Comparison of ENCODE assay signal across 25 cellular contexts in the genomic region with DNA sequence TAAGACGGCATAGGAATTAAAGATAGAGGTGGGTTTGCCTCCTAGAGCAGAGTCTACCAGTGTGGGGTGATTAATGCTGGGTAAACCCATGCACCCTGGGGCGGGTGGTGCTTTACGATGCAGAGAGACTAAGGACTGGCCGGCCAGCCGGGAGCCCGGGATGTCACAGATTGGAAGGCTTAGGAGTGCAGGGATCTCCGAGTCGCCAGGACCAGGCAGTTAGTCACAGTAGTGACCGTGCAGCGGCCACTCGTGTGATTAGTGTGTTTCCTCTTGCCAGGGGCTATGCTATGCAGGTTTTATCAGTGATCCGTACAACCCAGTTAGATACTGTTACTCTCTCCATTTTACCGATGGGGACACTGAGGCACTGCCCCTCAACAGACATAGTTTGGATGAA. TPM values are rescaled to one million over a fixed set of nuclear protein-coding genes. Genes with fewer than 3 reads are reported as not detected.
DNase-seq lines count a peak whose midpoint lies in the region; ATAC-seq, FAIRE-seq and TF ChIP-seq lines count a peak whose summit lies in the region.
"Had no signal": no experiment of that assay in that cellular context is flagged by ENCODE, and none has a peak within 500 bp of the region (broad histone marks: within the 10 kb centered on the region; RNA-seq: fewer than 3 reads in every experiment).

No MANE protein-coding gene starts in this region.

- no peak for TF ChIP-seq RAD21 in A549 (conservative IDR thresholded peaks at IDR 0.05 in 1 of 2, IDR thresholded peaks at IDR 0.05 in 1 of 2)

- no peak for TF ChIP-seq EP300 in A549 (IDR thresholded peaks at IDR 0.05)

- ATAC-seq in A549, result no peak
- no peak for ATAC-seq in GM21390 (IDR thresholded peaks at IDR 0.05; ENCODE audit: unreplicated experiment)
- ATAC-seq: GM23338, PC-3 had no signal

- peak overlapping the region; percentile 82 for H3K27ac Mint-ChIP-seq in dendritic cell treated with granulocyte-macrophage colony-stimulating factor and Interleukin-4, amounts not matched to agents 40 ng/mL and 50 ng/mL, for 4 days
- peak overlapping the region; percentile 32 for H3K27ac Mint-ChIP-seq in neural crest cell (ENCODE audit: unreplicated experiment)
- H3K27ac Mint-ChIP-seq: B cell had no signal

- peak overlapping the region in 1 of 11 experiments; percentile 60; a peak in 1 of 22 replicates for H3K9ac ChIP-seq in BLaER1 treated with 17β-estradiol and CSF1 and Interleukin-3, amounts not matched to agents 10 nM and 100 nM
- H3K9ac ChIP-seq: SK-N-SH had no signal

- CTCF ChIA-PET in A549 (lab: Yijun Ruan, JAX), result interaction anchor here (0.8 to 1.0 kb wide), 2 partner anchors 10 to 15 kb away, joined by 3 to 4 read pairs; no protein-coding TSS in a partner anchor

- peaks cover 91 to 100% (median 98%) of the 10 kb centered on the region in 11 experiments for H4K20me1 ChIP-seq in BLaER1 treated with 17β-estradiol and CSF1 and Interleukin-3, amounts not matched to agents 10 nM and 100 nM

- intact Hi-C loops in dendritic cell treated with granulocyte-macrophage colony-stimulating factor and Interleukin-4, amounts not matched to agents 40 ng/mL and 50 ng/mL, for 4 days (cut with micrococcal nuclease), result no loop called here

- H3K36me3 ChIP-seq in BLaER1 treated with 17β-estradiol and CSF1 and Interleukin-3, amounts not matched to agents 10 nM and 100 nM, result peaks cover 29 to 92% (median 66%) of the 10 kb centered on the region in 11 experiments

- H3K4me1 ChIP-seq in A549, result peaks cover 100% of the 10 kb centered on the region
- peaks cover 82 to 100% (median 95%) of the 10 kb centered on the region in 10 experiments for H3K4me1 ChIP-seq in BLaER1 treated with 17β-estradiol and CSF1 and Interleukin-3, amounts not matched to agents 10 nM and 100 nM

- H3K4me3 ChIP-seq in A549, result no peak overlapping the region
- no peak overlapping the region for H3K4me3 ChIP-seq in BLaER1 treated with 17β-estradiol and CSF1 and Interleukin-3, amounts not matched to agents 10 nM and 100 nM
- H3K4me3 ChIP-seq: GM23338, MG63 had no signal

- peaks cover 100% of the 10 kb centered on the region for H3K4me1 Mint-ChIP-seq in dendritic cell treated with granulocyte-macrophage colony-stimulating factor and Interleukin-4, amounts not matched to agents 40 ng/mL and 50 ng/mL, for 4 days (ENCODE audit: low read depth)
- peaks cover 56% of the 10 kb centered on the region for H3K4me1 Mint-ChIP-seq in neural crest cell

- H3K9me3 ChIP-seq in A549, result no peaks in the 10 kb centered on the region
- H3K9me3 ChIP-seq in BLaER1 treated with 17β-estradiol and CSF1 and Interleukin-3, amounts not matched to agents 10 nM and 100 nM (replicated peaks in 1 of 11), result peaks cover 6 to 16% (median 14%) of the 10 kb centered on the region in 11 experiments; a peak in 20 of 22 replicates
- H3K9me3 ChIP-seq: MG63, SK-N-SH had no signal

- DNase-seq in A549 (ENCODE audit: low read depth in 1 of 2, low spot score in 1 of 2) (no peak), neural crest cell (ENCODE audit: low read depth, low spot score) (no peak), EL (no peak), retina (no peak)
- DNase-seq in activated CD4-positive, alpha-beta T cell treated with anti-CD3 and anti-CD28 coated beads, Interleukin-2, amount 50 U/mL, for 48 hours, result no peak
- DNase-seq: CD4-positive, alpha-beta T cell; DMS53; H9; IMR-90; KG1; MG63; NCI-H1105 treated with DMSO at 0.1 percent for 48 hours; NCI-H146; NCI-H1930; NCI-H2107; NCI-H82; NK-92 treated with Interleukin-12 subunit alpha and Interleukin-12 subunit beta, amount 100 ng/mL, for 24 hours; PC-3; SK-N-SH had no signal

- H3K27me3 Mint-ChIP-seq in dendritic cell treated with granulocyte-macrophage colony-stimulating factor and Interleukin-4, amounts not matched to agents 40 ng/mL and 50 ng/mL, for 4 days, result no peaks in the 10 kb centered on the region
- H3K27me3 Mint-ChIP-seq in neural crest cell (ENCODE audit: low read depth), result no peaks in the 10 kb centered on the region
- H3K27me3 Mint-ChIP-seq: B cell; CD4-positive, alpha-beta T cell had no signal

- TF ChIP-seq POLR2A in A549 (IDR thresholded peaks at IDR 0.05; ENCODE audit: low read length), result no peak

- POLR2A ChIA-PET in A549 (lab: Yijun Ruan, JAX), result no interaction called here

- TF ChIP-seq CTCF in A549 (IDR thresholded peaks at IDR 0.05) (no peak), neural crest cell (conservative IDR thresholded peaks at IDR 0.05) (no peak)

- 85% methylated on average over 13 of the region's 13 CpGs for WGBS in A549 (ENCODE audit: missing lambda C conversion rate)

- H3K27ac ChIP-seq in A549, result peak overlapping the region; percentile 84 to 99; a peak in 5 of 6 replicates
- H3K27ac ChIP-seq in BLaER1 treated with 17β-estradiol and CSF1 and Interleukin-3, amounts not matched to agents 10 nM and 100 nM, result peak overlapping the region in 7 of 11 experiments; percentile 42 to 76 (median 65); a peak in 9 of 22 replicates

- H3K4me2 ChIP-seq in A549, result peak overlapping the region; percentile 95
- peak overlapping the region; percentile 44 to 99 (median 86); a peak in 21 of 22 replicates for H3K4me2 ChIP-seq in BLaER1 treated with 17β-estradiol and CSF1 and Interleukin-3, amounts not matched to agents 10 nM and 100 nM
- H3K4me2 ChIP-seq: GM23338, SK-N-SH had no signal

- H3K9me3 Mint-ChIP-seq in dendritic cell treated with granulocyte-macrophage colony-stimulating factor and Interleukin-4, amounts not matched to agents 40 ng/mL and 50 ng/mL, for 4 days, result no peaks in the 10 kb centered on the region
- no peaks in the 10 kb centered on the region for H3K9me3 Mint-ChIP-seq in neural crest cell
- H3K9me3 Mint-ChIP-seq: CD4-positive, alpha-beta T cell; GM23338; H9 had no signal

- H3K36me3 Mint-ChIP-seq in dendritic cell treated with granulocyte-macrophage colony-stimulating factor and Interleukin-4, amounts not matched to agents 40 ng/mL and 50 ng/mL, for 4 days (ENCODE audit: low read depth), result peaks cover 81% of the 10 kb centered on the region
- peaks cover 8% of the 10 kb centered on the region for H3K36me3 Mint-ChIP-seq in neural crest cell (ENCODE audit: low read depth)

- no peaks in the 10 kb centered on the region for H3K27me3 ChIP-seq in BLaER1 treated with 17β-estradiol and CSF1 and Interleukin-3, amounts not matched to agents 10 nM and 100 nM
- H3K27me3 ChIP-seq: MG63 had no signal

- no peak for FAIRE-seq in A549 (lab: Jason Lieb, UNC)
- FAIRE-seq: G401.6 had no signal

- H3K4me3 Mint-ChIP-seq in dendritic cell treated with granulocyte-macrophage colony-stimulating factor and Interleukin-4, amounts not matched to agents 40 ng/mL and 50 ng/mL, for 4 days, result no peak overlapping the region
- H3K4me3 Mint-ChIP-seq in neural crest cell, result no peak overlapping the region
- H3K4me3 Mint-ChIP-seq: B cell; CD4-positive, alpha-beta T cell; GM23338; H9 had no signal

TF ChIP-seq in A549, 52 proteins besides CTCF, POLR2A, EP300 and RAD21 (continues in another document):
- TF ChIP-seq PHF8 (IDR thresholded peaks at IDR 0.05; ENCODE audit: borderline replicate concordance, low read depth) (no peak), RFX5 (IDR thresholded peaks at IDR 0.05) (no peak), EHMT2 (IDR thresholded peaks at IDR 0.05; ENCODE audit: low read depth) (no peak), ESRRA (IDR thresholded peaks at IDR 0.05; ENCODE audit: borderline replicate concordance, low read length) (no peak), TP53 (CRISPR knock-in tag; IDR thresholded peaks at IDR 0.05) (no peak), NFE2L2 (conservative IDR thresholded peaks at IDR 0.05; ENCODE audit: low read length) (no peak), KDM5A (IDR thresholded peaks at IDR 0.05) (no peak), ZNF302 (CRISPR knock-in tag; IDR thresholded peaks at IDR 0.05) (no peak), HDAC2 (IDR thresholded peaks at IDR 0.05) (no peak), CBX2 (IDR thresholded peaks at IDR 0.05; ENCODE audit: borderline replicate concordance, low read depth) (no peak), RARB (CRISPR knock-in tag; IDR thresholded peaks at IDR 0.05) (no peak)
- TF ChIP-seq, protein P1, sequence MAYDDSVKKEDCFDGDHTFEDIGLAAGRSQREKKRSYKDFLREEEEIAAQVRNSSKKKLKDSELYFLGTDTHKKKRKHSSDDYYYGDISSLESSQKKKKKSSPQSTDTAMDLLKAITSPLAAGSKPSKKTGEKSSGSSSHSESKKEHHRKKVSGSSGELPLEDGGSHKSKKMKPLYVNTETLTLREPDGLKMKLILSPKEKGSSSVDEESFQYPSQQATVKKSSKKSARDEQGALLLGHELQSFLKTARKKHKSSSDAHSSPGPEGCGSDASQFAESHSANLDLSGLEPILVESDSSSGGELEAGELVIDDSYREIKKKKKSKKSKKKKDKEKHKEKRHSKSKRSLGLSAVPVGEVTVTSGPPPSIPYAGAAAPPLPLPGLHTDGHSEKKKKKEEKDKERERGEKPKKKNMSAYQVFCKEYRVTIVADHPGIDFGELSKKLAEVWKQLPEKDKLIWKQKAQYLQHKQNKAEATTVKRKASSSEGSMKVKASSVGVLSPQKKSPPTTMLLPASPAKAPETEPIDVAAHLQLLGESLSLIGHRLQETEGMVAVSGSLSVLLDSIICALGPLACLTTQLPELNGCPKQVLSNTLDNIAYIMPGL (CRISPR knock-in tag; IDR thresholded peaks at IDR 0.05; ENCODE audit: borderline replicate concordance), result no peak

RNA-seq across cellular contexts. Expression of a gene that starts 10.4 kb away (rescaled TPM):
- polyA plus RNA-seq in A549 (2011; rRNA removed) (21.6 and 44.7 TPM in 2 replicates), A549 (2017; fragmentation: RNase III; extraction: RNeasy Plus Mini Kit Qiagen cat#74134 plus additional on column Dnase treatment) (118 to 129 TPM (median 125 TPM) in 3 replicates)
- polyA plus RNA-seq in A549 (2012; cell fraction: cytosol; rRNA removed), result 78.5 and 97.9 TPM in 2 replicates
- 128 and 142 TPM in 2 replicates for polyA plus RNA-seq in A549 (2012; cell fraction: nucleus; rRNA removed)
- polyA minus RNA-seq in A549 (2011; rRNA and poly(A)+ RNA removed), result 89.1 and 130 TPM in 2 replicates
- 41.2 and 44.6 TPM in 2 replicates for total RNA-seq in neural crest cell
